16 cellular contexts compared by ENCODE assay signal in genomic region chr3:11307830-11308432, GRCh38. TPM values are rescaled to one million over a fixed set of nuclear protein-coding genes. Genes with fewer than 3 reads are reported as not detected.
DNase-seq lines count a peak whose midpoint lies in the region; ATAC-seq and TF ChIP-seq lines count a peak whose summit lies in the region.
"Had no signal": no experiment of that assay in that cellular context is flagged by ENCODE, and none has a peak within 500 bp of the region (broad histone marks: within the 10 kb centered on the region; RNA-seq: fewer than 3 reads in every experiment).

No MANE protein-coding gene starts in this region.

- H3K36me3 ChIP-seq in MM.1S (replicated peaks; ENCODE audit: insufficient read depth, low read length), result peaks cover 16% of the 10 kb centered on the region
- H3K36me3 ChIP-seq in left ventricle myocardium inferior, result peaks cover 52% of the 10 kb centered on the region
- H3K36me3 ChIP-seq in skeletal muscle tissue (ENCODE audit: control insufficient read depth in 3 of 3, insufficient read depth in 3 of 3, low read length in 3 of 3), result peaks cover 34 to 40% (median 40%) of the 10 kb centered on the region in 3 donors

- no peak overlapping the region for H3K9ac ChIP-seq in MM.1S (ENCODE audit: low read length)
- H3K9ac ChIP-seq in skeletal muscle tissue (ENCODE audit: low read depth in 1 of 3, low read length in 3 of 3), result no peak overlapping the region
- H3K9ac ChIP-seq: SK-N-SH had no signal

- H3F3A ChIP-seq in MM.1S (ENCODE audit: insufficient read depth, low read length), result peaks cover 18% of the 10 kb centered on the region

- H3K9me2 ChIP-seq in MM.1S (replicated peaks; ENCODE audit: insufficient read depth, low read length), result no peaks in the 10 kb centered on the region
- H3K9me2 ChIP-seq: SK-N-SH had no signal

- TF ChIP-seq CTCF in MM.1S (IDR thresholded peaks at IDR 0.05; ENCODE audit: low read length) (no peak), left ventricle myocardium inferior (IDR thresholded peaks at IDR 0.05; ENCODE audit: borderline replicate concordance) (no peak)

- peaks cover 41% of the 10 kb centered on the region for H3K4me1 ChIP-seq in MM.1S (ENCODE audit: low read length)
- H3K4me1 ChIP-seq in left ventricle myocardium inferior, result peaks cover 25% of the 10 kb centered on the region
- peaks cover 6 to 20% (median 7%) of the 10 kb centered on the region in 3 donors for H3K4me1 ChIP-seq in skeletal muscle tissue (ENCODE audit: control insufficient read depth in 3 of 3, insufficient read depth in 3 of 3, low read length in 3 of 3)

- intact Hi-C loops in left ventricle myocardium inferior (cut with micrococcal nuclease), result no loop called here

- H3K4me1 Mint-ChIP-seq in naive thymus-derived CD8-positive, alpha-beta T cell, result peaks cover 7 to 25% (median 20%) of the 10 kb centered on the region in 4 donors

- H3K4me2 ChIP-seq in MM.1S (ENCODE audit: low read depth, low read length), result no peak overlapping the region
- H3K4me2 ChIP-seq: SK-N-SH had no signal

- no peak overlapping the region for H2AFZ ChIP-seq in MM.1S (ENCODE audit: low read length)

- H3K9me3 ChIP-seq in MM.1S (replicated peaks; ENCODE audit: insufficient read depth, low read length) (no peaks in the 10 kb centered on the region), left ventricle myocardium inferior (replicated peaks) (no peaks in the 10 kb centered on the region), skeletal muscle tissue (ENCODE audit: control insufficient read depth in 3 of 3, low read length in 3 of 3) (no peaks in the 10 kb centered on the region)
- H3K9me3 ChIP-seq: SK-N-SH had no signal

- DNase-seq in CD1c-positive myeloid dendritic cell (ENCODE audit: extremely low spot score) (peak; percentile 87), MM.1S (no peak), left ventricle myocardium inferior (no peak), occipital lobe (lab: John Stamatoyannopoulos, UW) (no peak)
- no peak for DNase-seq in naive thymus-derived CD8-positive, alpha-beta T cell
- DNase-seq: activated naive CD8-positive, alpha-beta T cell treated with anti-CD3 and anti-CD28 coated beads for 36 hours; activated T-cell treated with anti-CD3 and anti-CD28 coated beads, Interleukin-2, amount 50 U/mL, for 4 hours; DMS79 treated with DMSO at 0.1 percent for 48 hours; effector CD8-positive, alpha-beta T cell; NCI-H2029 treated with DMSO at 0.1 percent for 48 hours; NCI-H69; SK-N-SH; substantia nigra had no signal

- H3K27me3 ChIP-seq in MM.1S (replicated peaks; ENCODE audit: insufficient read depth, low read length), result no peaks in the 10 kb centered on the region
- H3K27me3 ChIP-seq in left ventricle myocardium inferior (ENCODE audit: low read depth), result no peaks in the 10 kb centered on the region
- H3K27me3 ChIP-seq in skeletal muscle tissue (ENCODE audit: control insufficient read depth in 3 of 3, insufficient read depth in 3 of 3, low read length in 3 of 3), result no peaks in the 10 kb centered on the region
- H3K27me3 ChIP-seq: cardiac muscle cell had no signal

- H3K27ac Mint-ChIP-seq in naive thymus-derived CD8-positive, alpha-beta T cell, result peak overlapping the region in 1 of 10 donors; percentile 87

- ATAC-seq in HG02610 (IDR thresholded peaks at IDR 0.05; ENCODE audit: unreplicated experiment), result no peak
- ATAC-seq in naive thymus-derived CD8-positive, alpha-beta T cell, result no peak

- H3K36me3 Mint-ChIP-seq in naive thymus-derived CD8-positive, alpha-beta T cell, result peaks cover 0 to 78% (median 33%) of the 10 kb centered on the region in 3 donors

- no peaks in the 10 kb centered on the region for H3K9me3 Mint-ChIP-seq in naive thymus-derived CD8-positive, alpha-beta T cell
- H3K9me3 Mint-ChIP-seq: activated naive CD8-positive, alpha-beta T cell treated with anti-CD3 and anti-CD28 coated beads for 36 hours; activated T-cell treated with anti-CD3 and anti-CD28 coated beads, Interleukin-2, amount 50 U/mL, for 4 hours had no signal

- no peaks in the 10 kb centered on the region for H4K20me1 ChIP-seq in MM.1S (ENCODE audit: insufficient read depth, low read length)

- H3K4me3 ChIP-seq in MM.1S (ENCODE audit: low read length) (no peak overlapping the region), left ventricle myocardium inferior (no peak overlapping the region), skeletal muscle tissue (ENCODE audit: low read length in 3 of 3) (no peak overlapping the region)
- H3K4me3 ChIP-seq: cardiac muscle cell had no signal

- H3K27me3 Mint-ChIP-seq in naive thymus-derived CD8-positive, alpha-beta T cell, result no peaks in the 10 kb centered on the region
- H3K27me3 Mint-ChIP-seq: activated naive CD8-positive, alpha-beta T cell treated with anti-CD3 and anti-CD28 coated beads for 36 hours had no signal

- POLR2A ChIA-PET in naive thymus-derived CD8-positive, alpha-beta T cell (lab: Charles Lee), result no interaction called here

- H3K4me3 Mint-ChIP-seq in naive thymus-derived CD8-positive, alpha-beta T cell, result no peak overlapping the region
- H3K4me3 Mint-ChIP-seq: activated naive CD8-positive, alpha-beta T cell treated with anti-CD3 and anti-CD28 coated beads for 36 hours; activated T-cell treated with anti-CD3 and anti-CD28 coated beads, Interleukin-2, amount 50 U/mL, for 4 hours had no signal

- no peaks in the 10 kb centered on the region for H3K79me2 ChIP-seq in MM.1S (ENCODE audit: low read length)

- H3K27ac ChIP-seq in MM.1S (ENCODE audit: low read length), result peak overlapping the region; percentile 71; the same call in 1 of the 2 replicates
- peak overlapping the region; percentile 38 for H3K27ac ChIP-seq in left ventricle myocardium inferior (replicated peaks)
- H3K27ac ChIP-seq in skeletal muscle tissue (ENCODE audit: low read depth, low read length), result peak overlapping the region; percentile 70
- H3K27ac ChIP-seq: cardiac muscle cell had no signal

RNA-seq across cellular contexts. Expression of gene ATG7, which starts 35.7 kb away (rescaled TPM):
- total RNA-seq in left ventricle myocardium inferior (15.7 TPM), skeletal muscle tissue (48.0 TPM), occipital lobe (22.6 TPM)
- 10 to 100 TPM; 28.6 to 28.7 TPM for total RNA-seq in naive thymus-derived CD8-positive, alpha-beta T cell
- 10 to 100 TPM in 2 of 3 donors, 1 to 10 TPM in 1; 6.0 to 15.3 (median 10.3) TPM for polyA plus RNA-seq in naive thymus-derived CD8-positive, alpha-beta T cell
